Comparison of ENCODE assay signal across 10 cellular contexts in genomic region chr20:50278684-50279531, GRCh38.
DNase-seq lines count a peak whose midpoint lies in the region; ATAC-seq, FAIRE-seq and TF ChIP-seq lines count a peak whose summit lies in the region.
"Had no signal": no experiment of that assay in that cellular context is flagged by ENCODE, and none has a peak within 500 bp of the region (broad histone marks: within the 10 kb centered on the region; RNA-seq: fewer than 3 reads in every experiment).

No MANE protein-coding gene starts in this region.

- POLR2A ChIA-PET in A549 (lab: Yijun Ruan, JAX), result interaction anchor here (0.6 kb wide), 1 partner anchor 148 kb away, joined by 3 read pairs; no protein-coding TSS in a partner anchor

- no peak; a peak in 1 of 5 replicates for TF ChIP-seq EP300 in A549 (IDR thresholded peaks at IDR 0.05)
- no peak for TF ChIP-seq EP300 in esophagus muscularis mucosa (IDR thresholded peaks at IDR 0.05)

- peak overlapping the region; percentile 7 for H3K9ac ChIP-seq in mucosa of stomach (ENCODE audit: low read length)
- H3K9ac ChIP-seq: BLaER1 had no signal

- H3K36me3 ChIP-seq in esophagus muscularis mucosa, result no peaks in the 10 kb centered on the region
- no peaks in the 10 kb centered on the region for H3K36me3 ChIP-seq in mucosa of stomach (ENCODE audit: control insufficient read depth, insufficient read depth, low read length)
- H3K36me3 ChIP-seq: BLaER1 had no signal

- H3K9me3 ChIP-seq in A549 (no peaks in the 10 kb centered on the region), esophagus muscularis mucosa (no peaks in the 10 kb centered on the region), mucosa of stomach (ENCODE audit: control insufficient read depth, low read length) (no peaks in the 10 kb centered on the region)
- H3K9me3 ChIP-seq: BLaER1 had no signal

- FAIRE-seq in A549 (lab: Jason Lieb, UNC), result no peak

- ATAC-seq in A549 (peak; percentile 46 to 80; a peak in 5 of 6 replicates), GM19397 (IDR thresholded peaks at IDR 0.05; ENCODE audit: unreplicated experiment) (no peak)

- no peaks in the 10 kb centered on the region for H3K27me3 ChIP-seq in esophagus muscularis mucosa
- H3K27me3 ChIP-seq in mucosa of stomach (ENCODE audit: control insufficient read depth, insufficient read depth, low read length), result peaks cover 6% of the 10 kb centered on the region

- DNase-seq in A549 (ENCODE audit: low read depth in 1 of 2, low spot score in 1 of 2), result peak; percentile 54 to 77
- peak; percentile 3 for DNase-seq in LNCaP clone FGC (ENCODE audit: low read depth)
- DNase-seq in esophagus muscularis mucosa (ENCODE audit: extremely low spot score), result no peak
- DNase-seq in NCI-H524 (lab: John Stamatoyannopoulos, UW), result no peak
- no peak for DNase-seq in NCI-H2227 treated with DMSO at 0.1 percent for 48 hours (lab: John Stamatoyannopoulos, UW)
- no peak for DNase-seq in stimulated activated CD4-positive, alpha-beta T cell treated with anti-CD3 and anti-CD28 coated beads, Interleukin-2, amount 100 ng/mL, for 48 hours
- DNase-seq: mesendoderm had no signal

- intact Hi-C loops in esophagus muscularis mucosa (cut with DNase I), result no loop called here

- H3K4me2 ChIP-seq in A549, result peak overlapping the region; percentile 48; the same call in 1 of the 3 replicates
- H3K4me2 ChIP-seq: BLaER1 had no signal

- no peak for TF ChIP-seq CTCF in A549 (IDR thresholded peaks at IDR 0.05)
- no peak for TF ChIP-seq CTCF in LNCaP clone FGC (IDR thresholded peaks at IDR 0.05; ENCODE audit: control insufficient read depth, extremely low read depth, insufficient read depth)
- TF ChIP-seq CTCF in esophagus muscularis mucosa (IDR thresholded peaks at IDR 0.05), result peak in 2 of 3 experiments; percentile 8 to 37

- 48% methylated on average over 17 of the region's 17 CpGs for WGBS in A549 (ENCODE audit: missing lambda C conversion rate)
- 76% methylated on average over 10 of the region's 17 CpGs for WGBS in esophagus muscularis mucosa

- H3K4me1 ChIP-seq in A549 (peaks cover 55% of the 10 kb centered on the region), esophagus muscularis mucosa (peaks cover 23 to 44% (median 34%) of the 10 kb centered on the region in 4 donors), mucosa of stomach (ENCODE audit: control insufficient read depth, insufficient read depth, low read length) (peaks cover 26% of the 10 kb centered on the region)

- CTCF ChIA-PET in A549 (lab: Yijun Ruan, JAX), result interaction anchor here (1.0 to 2.1 kb wide), 5 partner anchors 14 to 105 kb away, joined by 3 to 5 read pairs (median 4); no protein-coding TSS in a partner anchor

- H3K27ac ChIP-seq in A549 (peak overlapping the region; percentile 96), esophagus muscularis mucosa (replicated peaks in 1 of 4) (peak overlapping the region; percentile 40 to 58 (median 48))
- H3K27ac ChIP-seq: BLaER1 had no signal

- peak; percentile 45 for TF ChIP-seq RAD21 in A549 (conservative IDR thresholded peaks at IDR 0.05 in 1 of 2, IDR thresholded peaks at IDR 0.05 in 1 of 2)

- TF ChIP-seq POLR2A in A549 (IDR thresholded peaks at IDR 0.05; ENCODE audit: low read length) (no peak), esophagus muscularis mucosa (IDR thresholded peaks at IDR 0.05; ENCODE audit: low read depth) (no peak)

- H3K4me3 ChIP-seq in A549, result no peak overlapping the region
- no peak overlapping the region for H3K4me3 ChIP-seq in LNCaP clone FGC (ENCODE audit: low read depth, low read length)
- H3K4me3 ChIP-seq in esophagus muscularis mucosa, result no peak overlapping the region
- H3K4me3 ChIP-seq in mucosa of stomach (ENCODE audit: low read length), result no peak overlapping the region
- H3K4me3 ChIP-seq: BLaER1 had no signal

TF ChIP-seq in A549, 52 proteins besides CTCF, POLR2A, EP300 and RAD21 (continues in another document):
- no peak for TF ChIP-seq E2F6 (IDR thresholded peaks at IDR 0.05; ENCODE audit: borderline replicate concordance, low read depth)
- no peak for TF ChIP-seq HMGXB4 (CRISPR knock-in tag; IDR thresholded peaks at IDR 0.05; ENCODE audit: borderline replicate concordance)
- no peak for TF ChIP-seq ZNF302 (CRISPR knock-in tag; IDR thresholded peaks at IDR 0.05)
- TF ChIP-seq SMC3 (IDR thresholded peaks at IDR 0.05), result peak; percentile 65
- no peak for TF ChIP-seq JUNB (IDR thresholded peaks at IDR 0.05)
- TF ChIP-seq EHF (CRISPR knock-in tag; IDR thresholded peaks at IDR 0.05), result no peak
- no peak for TF ChIP-seq MAZ (IDR thresholded peaks at IDR 0.05; ENCODE audit: borderline replicate concordance, low read depth, low read length)
- no peak for TF ChIP-seq KDM5A (IDR thresholded peaks at IDR 0.05)
- TF ChIP-seq HDAC2 (IDR thresholded peaks at IDR 0.05), result peak; percentile 82; the same call in 1 of the 2 replicates
- TF ChIP-seq KDM1A (IDR thresholded peaks at IDR 0.05; ENCODE audit: low read depth), result peak; percentile 94
- TF ChIP-seq HOXB5 (CRISPR knock-in tag; IDR thresholded peaks at IDR 0.05), result 0 out of 2 replicates have a peak, but pooled peaks have one; percentile 29
- no peak for TF ChIP-seq POLR2AphosphoS2 (conservative IDR thresholded peaks at IDR 0.05; ENCODE audit: low read length)
- TF ChIP-seq FOSB (CRISPR knock-in tag; IDR thresholded peaks at IDR 0.05), result no peak
- TF ChIP-seq USF2 (IDR thresholded peaks at IDR 0.05), result no peak
- no peak for TF ChIP-seq GATA3 (IDR thresholded peaks at IDR 0.05; ENCODE audit: borderline replicate concordance)
- TF ChIP-seq BCL3 (IDR thresholded peaks at IDR 0.05), result no peak
- TF ChIP-seq HOXB13 (CRISPR knock-in tag; IDR thresholded peaks at IDR 0.05; ENCODE audit: low read depth), result no peak
- no peak for TF ChIP-seq TFCP2L1 (CRISPR knock-in tag; IDR thresholded peaks at IDR 0.05)
- TF ChIP-seq ELK1 (IDR thresholded peaks at IDR 0.05; ENCODE audit: low read depth, low read length), result no peak

Comparison
In these comparisons a context has a peak if more than half of its experiments do, and no peak if none do; other contexts are left out.
1. DNase-seq: peak in A549 (2 of 2) and LNCaP clone FGC (single experiment); none in esophagus muscularis mucosa (single experiment), NCI-H524 (0 of 2), NCI-H2227 treated with DMSO at 0.1 percent for 48 hours (single experiment) and stimulated activated CD4-positive, alpha-beta T cell treated with anti-CD3 and anti-CD28 coated beads, Interleukin-2, amount 100 ng/mL, for 48 hours (0 of 2).
2. CTCF ChIP-seq: peak in esophagus muscularis mucosa (2 of 3); none in A549 (single experiment) and LNCaP clone FGC (single experiment).